ENCODE assay signal across 8 cellular contexts in the genomic region with DNA sequence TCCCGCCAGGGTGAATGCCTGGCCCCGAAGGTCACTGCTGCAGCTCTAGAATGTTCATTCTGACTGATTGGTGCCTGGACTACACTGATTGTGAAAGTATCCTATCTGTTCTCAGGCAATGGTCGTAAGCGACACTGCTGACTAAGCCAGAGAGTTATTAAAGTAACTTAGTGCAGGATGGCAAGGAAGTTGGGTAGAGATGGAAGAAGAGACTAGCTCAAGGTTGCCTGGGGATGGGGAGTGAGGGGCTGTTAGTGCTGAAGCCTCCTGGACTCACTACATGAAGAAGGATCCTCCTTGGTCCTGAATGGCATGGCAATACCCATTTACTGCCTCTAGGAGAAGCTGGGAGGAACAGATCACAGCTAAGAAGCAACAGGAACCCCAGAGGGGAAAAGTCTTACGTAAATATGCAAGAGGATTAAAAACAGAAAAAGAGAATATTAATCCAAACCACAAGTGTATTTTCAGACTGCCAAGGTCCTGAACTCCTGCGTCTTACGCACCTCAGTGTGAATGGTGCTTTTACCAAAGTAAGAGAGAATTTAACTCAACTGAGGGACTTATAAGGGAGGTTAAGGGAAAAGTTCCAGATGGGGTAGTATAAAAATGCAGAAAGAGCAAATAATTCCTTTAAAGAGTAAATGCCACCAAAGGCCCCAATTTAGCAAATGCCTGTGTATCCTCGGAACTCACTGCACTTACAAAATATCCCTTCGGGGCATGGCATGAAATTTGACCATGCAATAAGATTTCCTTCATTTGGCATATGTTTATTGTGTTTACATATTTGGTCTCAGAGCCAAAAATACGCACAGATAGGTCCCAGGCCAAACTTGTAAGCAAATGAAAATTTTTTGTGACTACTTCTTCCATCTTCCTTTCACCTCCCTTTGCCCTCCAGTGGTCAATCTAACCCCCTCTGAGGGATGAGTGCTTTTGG.
DNase-seq lines count a peak whose midpoint lies in the region; ATAC-seq and TF ChIP-seq lines count a peak whose summit lies in the region.

No MANE protein-coding gene starts in this region.

- TF ChIP-seq RAD21 in HCT116 (IDR thresholded peaks at IDR 0.05; ENCODE audit: low read depth): no peak

- CTCF ChIA-PET in HCT116 (lab: Charles Lee): no interaction called here

- no peaks in the 10 kb centered on the region for H4K20me1 ChIP-seq in HCT116 (ENCODE audit: insufficient read depth)

- intact Hi-C loops in HCT116 (cut with micrococcal nuclease): no loop called here

- no peaks in the 10 kb centered on the region for H3K4me1 ChIP-seq in HCT116 (ENCODE audit: control insufficient read depth in 1 of 2, insufficient read depth in 2 of 2, low read length in 2 of 2)

- H2AFZ ChIP-seq in HCT116 (ENCODE audit: low read depth, low read length, poor library complexity, severe bottlenecking): no peak overlapping the region

- H3K4me3 ChIP-seq in AG09309 (ENCODE audit: control insufficient read depth, low read depth, low read length): no peak overlapping the region
- H3K4me3 ChIP-seq in HCT116 (replicated peaks in 1 of 2; ENCODE audit: low read depth in 1 of 2, low read length in 2 of 2): no peak overlapping the region
- H3K4me3 ChIP-seq in WERI-Rb-1 (ENCODE audit: low read depth, low read length): no peak overlapping the region

- H3K9ac ChIP-seq in HCT116 (ENCODE audit: low read length): no peak overlapping the region

- RAD21 ChIA-PET in HCT116 (lab: Charles Lee; ENCODE audit: low non-redundant PET in 1 of 2, low total read pairs in 2 of 2, uncharacterized antibody in 2 of 2, unreplicated experiment in 2 of 2): no interaction called here

- no peak overlapping the region for H3K4me2 ChIP-seq in HCT116 (ENCODE audit: low read length)

- H3K36me3 ChIP-seq in HCT116 (ENCODE audit: control insufficient read depth in 1 of 2, insufficient read depth in 2 of 2, low read length in 2 of 2): no peaks in the 10 kb centered on the region
- no peaks in the 10 kb centered on the region for H3K36me3 ChIP-seq in WERI-Rb-1

- H3K79me2 ChIP-seq in HCT116 (ENCODE audit: insufficient read depth, low read length): no peaks in the 10 kb centered on the region

- H3K27ac ChIP-seq in HCT116 (ENCODE audit: low read depth, low read length) (no peak overlapping the region), WERI-Rb-1 (no peak overlapping the region; the same call in 1 of the 2 replicates)

- DNase-seq in AG09309 (ENCODE audit: low read depth) (peak; percentile 82), HCT116 (ENCODE audit: low read depth, low spot score) (no peak), WERI-Rb-1 (peak; percentile 14), iPS-NIHi11 (ENCODE audit: low spot score) (peak; percentile 50), NCI-H1930 (lab: John Stamatoyannopoulos, UW) (no peak)
- DNase-seq in activated CD8-positive, alpha-beta memory T cell treated with anti-CD3 and anti-CD28 coated beads, Interleukin-2, amount 50 U/mL, for 48 hours: no peak

- ATAC-seq in HCT116 (peak; percentile 86), HG03457 (IDR thresholded peaks at IDR 0.05; ENCODE audit: unreplicated experiment) (no peak), HG03196 (IDR thresholded peaks at IDR 0.05; ENCODE audit: unreplicated experiment) (no peak)

- BruUV-seq in HCT116 (replicated peaks; lab: Mats Ljungman, UMichigan): no TSS peak

- TF ChIP-seq POLR2A in HCT116 (IDR thresholded peaks at IDR 0.05; ENCODE audit: borderline replicate concordance, extremely low read depth, insufficient read depth, insufficient read length): no peak

- H3K9me3 ChIP-seq in HCT116 (ENCODE audit: control insufficient read depth in 1 of 2, insufficient read depth in 1 of 2, low read depth in 1 of 2, low read length in 2 of 2) (no peaks in the 10 kb centered on the region), WERI-Rb-1 (ENCODE audit: severe bottlenecking) (no peaks in the 10 kb centered on the region)

- POLR2A ChIA-PET in HCT116 (lab: Charles Lee): no interaction called here

- peak; percentile 58 for TF ChIP-seq CTCF in AG09309 (IDR thresholded peaks at IDR 0.05; ENCODE audit: control insufficient read depth, insufficient read depth, low read depth, low read length, missing control alignments)
- TF ChIP-seq CTCF in HCT116 (IDR thresholded peaks at IDR 0.05 in 2 of 3, conservative IDR thresholded peaks at IDR 0.05 in 1 of 3; ENCODE audit: borderline replicate concordance in 1 of 3, insufficient read depth in 1 of 3, low read depth in 2 of 3, low read length in 2 of 3): peak in 2 of 3 experiments; percentile 39 to 48; a peak in 4 of 6 replicates
- TF ChIP-seq CTCF in WERI-Rb-1 (IDR thresholded peaks at IDR 0.05; ENCODE audit: low read depth, low read length): peak; percentile 31

- H3K27me3 ChIP-seq in HCT116 (ENCODE audit: insufficient read depth, low read length): no peaks in the 10 kb centered on the region
- no peaks in the 10 kb centered on the region for H3K27me3 ChIP-seq in WERI-Rb-1 (ENCODE audit: insufficient read depth, low read depth, severe bottlenecking)

- H3K9me2 ChIP-seq in HCT116 (ENCODE audit: insufficient read depth): no peaks in the 10 kb centered on the region

TF ChIP-seq in HCT116, 20 proteins besides CTCF, POLR2A, EP300 and RAD21:
- TF ChIP-seq CBX3 (IDR thresholded peaks at IDR 0.05; ENCODE audit: low read depth): no peak
- TF ChIP-seq CEBPB (IDR thresholded peaks at IDR 0.05; ENCODE audit: low read depth): no peak

Comparison
In these comparisons a context has a peak if more than half of its experiments do, and no peak if none do; other contexts are left out.
1. DNase-seq: peak in AG09309 (single experiment), WERI-Rb-1 (single experiment) and iPS-NIHi11 (single experiment); none in HCT116 (single experiment), NCI-H1930 (0 of 2) and activated CD8-positive, alpha-beta memory T cell treated with anti-CD3 and anti-CD28 coated beads, Interleukin-2, amount 50 U/mL, for 48 hours (single experiment).
2. Peak in every context shown above with its lines, with median percentiles within 50 percentile points of each other: CTCF ChIP-seq.